8 cellular contexts compared by ENCODE assay signal in the genomic region with DNA sequence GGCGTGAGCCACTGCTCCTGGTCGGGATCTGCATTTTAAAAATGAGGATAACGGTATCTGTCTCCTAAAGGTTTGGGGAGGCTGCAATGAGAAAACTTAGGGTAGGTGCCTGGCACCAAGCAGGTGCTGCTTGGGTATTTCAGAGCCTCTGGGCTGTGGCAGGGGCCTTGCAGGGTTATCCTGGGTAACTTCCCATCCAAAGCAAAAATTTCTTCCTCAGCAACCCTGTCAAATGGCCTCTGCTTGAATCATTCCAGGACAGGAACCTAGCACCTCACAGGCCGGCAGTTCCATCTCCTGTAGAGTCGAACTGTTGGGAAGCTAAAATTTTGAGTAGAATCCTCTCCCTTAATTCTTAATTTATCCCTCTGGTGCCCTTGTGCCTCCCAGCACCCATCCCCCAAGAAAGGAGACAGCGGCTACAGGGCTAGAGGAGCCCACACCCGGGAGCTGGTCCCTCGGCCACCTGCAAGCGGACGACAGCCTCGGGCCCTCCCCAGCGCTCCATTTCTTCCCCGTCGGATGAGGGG. TPM values are rescaled to one million over a fixed set of nuclear protein-coding genes. Genes with fewer than 3 reads are reported as not detected.
DNase-seq lines count a peak whose midpoint lies in the region; ATAC-seq and TF ChIP-seq lines count a peak whose summit lies in the region.

No MANE protein-coding gene starts in this region.

- H3K36me3 ChIP-seq in BLaER1 treated with 17β-estradiol and CSF1 and Interleukin-3, amounts not matched to agents 10 nM and 100 nM: no peaks in the 10 kb centered on the region
- no peaks in the 10 kb centered on the region for H3K36me3 ChIP-seq in HUES6 (ENCODE audit: control insufficient read depth, insufficient read depth, low read length)
- no peaks in the 10 kb centered on the region for H3K36me3 ChIP-seq in ectodermal cell (ENCODE audit: control insufficient read depth, insufficient read depth, low read length)
- no peaks in the 10 kb centered on the region for H3K36me3 ChIP-seq in osteoblast (ENCODE audit: insufficient read depth, low read length)

- no peak overlapping the region for H3K27ac ChIP-seq in BLaER1 treated with 17β-estradiol and CSF1 and Interleukin-3, amounts not matched to agents 10 nM and 100 nM
- H3K27ac ChIP-seq in HUES6 (ENCODE audit: low read depth, low read length) (no peak overlapping the region), ectodermal cell (ENCODE audit: insufficient read depth, low read depth, low read length, poor library complexity, severe bottlenecking) (no peak overlapping the region), osteoblast (ENCODE audit: low read depth, low read length) (no peak overlapping the region)

- H2AFZ ChIP-seq in osteoblast (ENCODE audit: low read length): peak overlapping the region; percentile 77

- H4K20me1 ChIP-seq in BLaER1 treated with 17β-estradiol and CSF1 and Interleukin-3, amounts not matched to agents 10 nM and 100 nM: no peaks in the 10 kb centered on the region; a peak in 1 of 22 replicates
- peaks cover 3% of the 10 kb centered on the region for H4K20me1 ChIP-seq in osteoblast (ENCODE audit: insufficient read depth, low read length)

- peaks cover 0 to 11% (median 2%) of the 10 kb centered on the region in 10 experiments; a peak in 5 of 20 replicates for H3K4me1 ChIP-seq in BLaER1 treated with 17β-estradiol and CSF1 and Interleukin-3, amounts not matched to agents 10 nM and 100 nM
- peaks cover 9% of the 10 kb centered on the region for H3K4me1 ChIP-seq in HUES6 (ENCODE audit: control insufficient read depth, insufficient read depth, low read length)
- H3K4me1 ChIP-seq in ectodermal cell (ENCODE audit: control insufficient read depth, insufficient read depth, low read length): peaks cover 10% of the 10 kb centered on the region
- H3K4me1 ChIP-seq in osteoblast (ENCODE audit: insufficient read depth, low read length): no peaks in the 10 kb centered on the region

- H3K9me3 ChIP-seq in BLaER1 treated with 17β-estradiol and CSF1 and Interleukin-3, amounts not matched to agents 10 nM and 100 nM (replicated peaks in 1 of 11): no peaks in the 10 kb centered on the region
- H3K9me3 ChIP-seq in HUES6 (ENCODE audit: control insufficient read depth, insufficient read depth, low read depth, low read length) (no peaks in the 10 kb centered on the region), ectodermal cell (ENCODE audit: control insufficient read depth, low read length) (no peaks in the 10 kb centered on the region), osteoblast (ENCODE audit: low read depth, low read length) (no peaks in the 10 kb centered on the region)

- 18 to 22% methylated on average over 14 of the region's 14 CpGs for WGBS in ectodermal cell, 2 experiments

- no peak for TF ChIP-seq CTCF in osteoblast (IDR thresholded peaks at IDR 0.05; ENCODE audit: extremely low read depth, low read depth, low read length)

- H3K4me2 ChIP-seq in BLaER1 treated with 17β-estradiol and CSF1 and Interleukin-3, amounts not matched to agents 10 nM and 100 nM: peak overlapping the region; percentile 78 to 94 (median 85)
- H3K4me2 ChIP-seq in osteoblast (ENCODE audit: insufficient read depth, low read length): peak overlapping the region; percentile 91

- ATAC-seq in esophagus mucosa: no peak
- no peak for ATAC-seq in GM21737 (IDR thresholded peaks at IDR 0.05; ENCODE audit: unreplicated experiment)

- peak overlapping the region in 8 of 11 experiments; percentile 48 to 74 (median 63); a peak in 11 of 22 replicates for H3K9ac ChIP-seq in BLaER1 treated with 17β-estradiol and CSF1 and Interleukin-3, amounts not matched to agents 10 nM and 100 nM
- H3K9ac ChIP-seq in HUES6 (ENCODE audit: low read length): no peak overlapping the region

- no peaks in the 10 kb centered on the region for H3K79me2 ChIP-seq in osteoblast (ENCODE audit: insufficient read depth, low read length)

- H3K27me3 ChIP-seq in BLaER1 treated with 17β-estradiol and CSF1 and Interleukin-3, amounts not matched to agents 10 nM and 100 nM: peaks cover 44 to 63% (median 62%) of the 10 kb centered on the region in 11 experiments
- H3K27me3 ChIP-seq in HUES6 (ENCODE audit: control insufficient read depth, insufficient read depth, low read length) (peaks cover 63% of the 10 kb centered on the region), ectodermal cell (ENCODE audit: control insufficient read depth, insufficient read depth, low read length, poor library complexity, severe bottlenecking) (peaks cover 63% of the 10 kb centered on the region), osteoblast (ENCODE audit: insufficient read depth, low read length) (peaks cover 43% of the 10 kb centered on the region)

- DNase-seq in osteoblast (ENCODE audit: insufficient read length, low spot score, missing footprints) (peak; percentile 84), AML-193 (lab: John Stamatoyannopoulos, UW) (no peak), globus pallidus (ENCODE audit: low spot score) (no peak)

- peak overlapping the region; percentile 50 to 72 (median 62) for H3K4me3 ChIP-seq in BLaER1 treated with 17β-estradiol and CSF1 and Interleukin-3, amounts not matched to agents 10 nM and 100 nM
- H3K4me3 ChIP-seq in HUES6 (ENCODE audit: low read depth, low read length): peak overlapping the region; percentile 49
- peak overlapping the region; percentile 34 for H3K4me3 ChIP-seq in ectodermal cell (ENCODE audit: insufficient read depth, low read depth, low read length)
- H3K4me3 ChIP-seq in osteoblast (ENCODE audit: insufficient read depth, low read length): peak overlapping the region; percentile 70

RNA-seq across cellular contexts. Expression of gene CGREF1, which starts 0.9 kb away (rescaled TPM):
- polyA plus RNA-seq in ectodermal cell (2013, experiment 1 of 4): 1.4 TPM
- polyA plus RNA-seq in ectodermal cell (2013, experiment 2 of 4): 1.0 TPM
- polyA plus RNA-seq in ectodermal cell (2013, experiment 3 of 4): 1.4 TPM
- 1.1 TPM for polyA plus RNA-seq in ectodermal cell (2013, experiment 4 of 4)
- total RNA-seq in osteoblast (6.8 and 14.5 TPM in 2 replicates), esophagus mucosa (0.96 TPM)

RNA-seq across cellular contexts. Expression of gene ABHD1, which starts 5.6 kb away (rescaled TPM):
- polyA plus RNA-seq in ectodermal cell (2013, experiment 1 of 4): 0.41 TPM
- polyA plus RNA-seq in ectodermal cell (2013, experiment 2 of 4): 0.73 TPM
- 0.59 TPM for polyA plus RNA-seq in ectodermal cell (2013, experiment 3 of 4)
- polyA plus RNA-seq in ectodermal cell (2013, experiment 4 of 4): 0.36 TPM
- total RNA-seq in osteoblast (under 0.01 TPM in 2 replicates), esophagus mucosa (not detected)

RNA-seq across cellular contexts. Expression of gene PREB, which starts 16.4 kb away (rescaled TPM):
- 39.0 TPM for polyA plus RNA-seq in ectodermal cell (2013, experiment 1 of 4)
- 32.9 TPM for polyA plus RNA-seq in ectodermal cell (2013, experiment 2 of 4)
- polyA plus RNA-seq in ectodermal cell (2013, experiment 3 of 4): 30.3 TPM
- 40.2 TPM for polyA plus RNA-seq in ectodermal cell (2013, experiment 4 of 4)
- total RNA-seq in osteoblast: 42.4 and 45.2 TPM in 2 replicates
- 26.5 TPM for total RNA-seq in esophagus mucosa

RNA-seq across cellular contexts. Expression of gene PRR30, which starts 21.1 kb away (rescaled TPM):
- polyA plus RNA-seq in ectodermal cell (2013, experiment 1 of 4): not detected
- polyA plus RNA-seq in ectodermal cell (2013, experiment 2 of 4): not detected
- polyA plus RNA-seq in ectodermal cell (2013, experiment 3 of 4): not detected
- not detected for polyA plus RNA-seq in ectodermal cell (2013, experiment 4 of 4)
- total RNA-seq in osteoblast (not detected in 2 replicates), esophagus mucosa (not detected)

RNA-seq across cellular contexts. Expression of gene TCF23, which starts 30.7 kb away (rescaled TPM):
- not detected for polyA plus RNA-seq in ectodermal cell (2013, experiment 1 of 4)
- polyA plus RNA-seq in ectodermal cell (2013, experiment 2 of 4): not detected
- polyA plus RNA-seq in ectodermal cell (2013, experiment 3 of 4): not detected
- polyA plus RNA-seq in ectodermal cell (2013, experiment 4 of 4): not detected
- not detected in 2 replicates for total RNA-seq in osteoblast
- total RNA-seq in esophagus mucosa: not detected
